ENCODE assay signal across 1 cellular context in genomic region chr1:29181413-29182225, GRCh38.
TF ChIP-seq lines count a peak whose summit lies in the region.

TSS of gene SRSF4 (minus strand) at chr1:29181900. CDS start at chr1:29181752, 148 bp downstream.

TF ChIP-seq in HEK293, 187 proteins besides CTCF, POLR2A, EP300 and RAD21 (continued from another document and continues in another):
- TF ChIP-seq ZNF148 (tag by site-specific recombination; IDR thresholded peaks at IDR 0.05; ENCODE audit: borderline replicate concordance) (no peak), ZNF350 (tag by site-specific recombination; IDR thresholded peaks at IDR 0.05) (no peak), ZNF514 (tag by site-specific recombination; IDR thresholded peaks at IDR 0.05) (no peak), ZNF654 (tag by site-specific recombination; IDR thresholded peaks at IDR 0.05; ENCODE audit: low read depth) (no peak), GFI1B (tag by site-specific recombination; IDR thresholded peaks at IDR 0.05) (peak; percentile 25; the same call in 1 of the 2 replicates), ZNF214 (tag by site-specific recombination; IDR thresholded peaks at IDR 0.05; ENCODE audit: borderline replicate concordance) (no peak), ZNF416 (tag by site-specific recombination; IDR thresholded peaks at IDR 0.05) (no peak), MEIS1 (CRISPR knock-in tag; IDR thresholded peaks at IDR 0.05; ENCODE audit: borderline replicate concordance) (no peak), ZNF292 (tag by site-specific recombination; IDR thresholded peaks at IDR 0.05; ENCODE audit: borderline replicate concordance, low read depth) (no peak), MZF1 (tag by site-specific recombination; IDR thresholded peaks at IDR 0.05; ENCODE audit: borderline replicate concordance) (peak; percentile 42; the same call in 1 of the 2 replicates), ZSCAN23 (tag by site-specific recombination; IDR thresholded peaks at IDR 0.05) (peak; percentile 40; the same call in 1 of the 2 replicates), RBAK (tag by site-specific recombination; IDR thresholded peaks at IDR 0.05) (no peak), ZNF610 (tag by site-specific recombination; IDR thresholded peaks at IDR 0.05; ENCODE audit: borderline replicate concordance) (peak; percentile 75), ZNF660 (tag by site-specific recombination; IDR thresholded peaks at IDR 0.05) (peak; percentile 79), ZNF621 (tag by site-specific recombination; IDR thresholded peaks at IDR 0.05) (no peak), ZNF221 (tag by site-specific recombination; IDR thresholded peaks at IDR 0.05; ENCODE audit: borderline replicate concordance) (no peak), AEBP2 (tag by site-specific recombination; IDR thresholded peaks at IDR 0.05; ENCODE audit: borderline replicate concordance) (no peak), SETDB1 (IDR thresholded peaks at IDR 0.05; ENCODE audit: insufficient read length, low read length) (no peak), ZFP3 (tag by site-specific recombination; IDR thresholded peaks at IDR 0.05; ENCODE audit: low read depth) (no peak), ZNF169 (tag by site-specific recombination; IDR thresholded peaks at IDR 0.05) (no peak), SP7 (tag by site-specific recombination; IDR thresholded peaks at IDR 0.05) (peak; percentile 82), ZNF501 (tag by site-specific recombination; IDR thresholded peaks at IDR 0.05) (peak; percentile 92), ZNF366 (tag by site-specific recombination; conservative IDR thresholded peaks at IDR 0.05) (no peak), ZBTB8A (tag by site-specific recombination; IDR thresholded peaks at IDR 0.05) (peak; percentile 64), ZNF677 (tag by site-specific recombination; IDR thresholded peaks at IDR 0.05) (0 out of 2 replicates have a peak, but pooled peaks have one; percentile 22), ZNF311 (tag by site-specific recombination; IDR thresholded peaks at IDR 0.05; ENCODE audit: borderline replicate concordance) (no peak), ZNF747 (tag by site-specific recombination; IDR thresholded peaks at IDR 0.05) (no peak), ZNF121 (tag by site-specific recombination; IDR thresholded peaks at IDR 0.05) (0 out of 2 replicates have a peak, but pooled peaks have one; percentile 48), KLF10 (tag by site-specific recombination; IDR thresholded peaks at IDR 0.05) (peak; percentile 95), ZNF544 (tag by site-specific recombination; IDR thresholded peaks at IDR 0.05) (no peak), GLI4 (tag by site-specific recombination; IDR thresholded peaks at IDR 0.05) (0 out of 2 replicates have a peak, but pooled peaks have one; percentile 25), ZNF394 (tag by site-specific recombination; IDR thresholded peaks at IDR 0.05; ENCODE audit: borderline replicate concordance) (peak; percentile 27; the same call in 1 of the 2 replicates), ZBTB20 (tag by site-specific recombination; IDR thresholded peaks at IDR 0.05) (0 out of 2 replicates have a peak, but pooled peaks have one; percentile 30), ZNF521 (tag by site-specific recombination; IDR thresholded peaks at IDR 0.05) (no peak), SP2 (tag by site-specific recombination; IDR thresholded peaks at IDR 0.05) (peak; percentile 95), HOXC10 (CRISPR knock-in tag; IDR thresholded peaks at IDR 0.05) (0 out of 2 replicates have a peak, but pooled peaks have one; percentile 85), ZBTB26 (tag by site-specific recombination; optimal IDR thresholded peaks at IDR 0.05) (peak; percentile 100), ZNF510 (tag by site-specific recombination; IDR thresholded peaks at IDR 0.05; ENCODE audit: insufficient replicate concordance) (no peak), KLF9 (tag by site-specific recombination; IDR thresholded peaks at IDR 0.05; ENCODE audit: low read depth) (peak; percentile 86), ZNF629 (tag by site-specific recombination; IDR thresholded peaks at IDR 0.05) (peak; percentile 76), ZNF426 (tag by site-specific recombination; IDR thresholded peaks at IDR 0.05) (no peak), ZNF561 (tag by site-specific recombination; IDR thresholded peaks at IDR 0.05; ENCODE audit: borderline replicate concordance) (peak; percentile 50; the same call in 1 of the 2 replicates), ZNF704 (tag by site-specific recombination; IDR thresholded peaks at IDR 0.05) (no peak), ZNF132 (tag by site-specific recombination; IDR thresholded peaks at IDR 0.05; ENCODE audit: borderline replicate concordance) (no peak), ZNF18 (tag by site-specific recombination; IDR thresholded peaks at IDR 0.05) (no peak), ZNF114 (tag by site-specific recombination; IDR thresholded peaks at IDR 0.05) (no peak), ZBTB48 (tag by site-specific recombination; IDR thresholded peaks at IDR 0.05) (peak; percentile 54; the same call in 1 of the 2 replicates), ZNF513 (tag by site-specific recombination; IDR thresholded peaks at IDR 0.05) (peak; percentile 24; the same call in 1 of the 2 replicates), ZNF707 (tag by site-specific recombination; IDR thresholded peaks at IDR 0.05) (no peak), PBX3 (CRISPR knock-in tag; IDR thresholded peaks at IDR 0.05) (peak; percentile 93; the same call in 1 of the 2 replicates)
- TF ChIP-seq, protein P1, sequence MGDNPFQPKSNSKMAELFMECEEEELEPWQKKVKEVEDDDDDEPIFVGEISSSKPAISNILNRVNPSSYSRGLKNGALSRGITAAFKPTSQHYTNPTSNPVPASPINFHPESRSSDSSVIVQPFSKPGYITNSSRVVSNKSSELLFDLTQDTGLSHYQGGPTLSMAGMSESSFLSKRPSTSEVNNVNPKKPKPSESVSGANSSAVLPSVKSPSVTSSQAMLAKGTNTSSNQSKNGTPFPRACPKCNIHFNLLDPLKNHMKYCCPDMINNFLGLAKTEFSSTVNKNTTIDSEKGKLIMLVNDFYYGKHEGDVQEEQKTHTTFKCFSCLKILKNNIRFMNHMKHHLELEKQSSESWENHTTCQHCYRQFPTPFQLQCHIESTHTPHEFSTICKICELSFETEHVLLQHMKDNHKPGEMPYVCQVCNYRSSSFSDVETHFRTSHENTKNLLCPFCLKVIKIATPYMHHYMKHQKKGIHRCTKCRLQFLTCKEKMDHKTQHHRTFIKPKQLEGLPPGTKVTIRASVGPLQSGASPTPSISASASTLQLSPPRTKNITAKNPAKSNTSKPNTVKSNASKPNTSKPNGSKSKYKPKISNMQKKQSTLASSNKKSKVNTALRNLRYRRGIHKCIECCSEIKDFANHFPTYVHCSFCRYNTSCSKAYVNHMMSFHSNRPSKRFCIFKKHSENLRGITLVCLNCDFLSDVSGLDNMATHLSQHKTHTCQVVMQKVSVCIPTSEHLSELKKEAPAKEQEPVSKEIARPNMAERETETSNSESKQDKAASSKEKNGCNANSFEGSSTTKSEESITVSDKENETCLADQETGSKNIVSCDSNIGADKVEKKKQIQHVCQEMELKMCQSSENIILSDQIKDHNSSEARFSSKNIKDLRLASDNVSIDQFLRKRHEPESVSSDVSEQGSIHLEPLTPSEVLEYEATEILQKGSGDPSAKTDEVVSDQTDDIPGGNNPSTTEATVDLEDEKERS (tag by site-specific recombination; IDR thresholded peaks at IDR 0.05): no peak
- TF ChIP-seq, protein P2, sequence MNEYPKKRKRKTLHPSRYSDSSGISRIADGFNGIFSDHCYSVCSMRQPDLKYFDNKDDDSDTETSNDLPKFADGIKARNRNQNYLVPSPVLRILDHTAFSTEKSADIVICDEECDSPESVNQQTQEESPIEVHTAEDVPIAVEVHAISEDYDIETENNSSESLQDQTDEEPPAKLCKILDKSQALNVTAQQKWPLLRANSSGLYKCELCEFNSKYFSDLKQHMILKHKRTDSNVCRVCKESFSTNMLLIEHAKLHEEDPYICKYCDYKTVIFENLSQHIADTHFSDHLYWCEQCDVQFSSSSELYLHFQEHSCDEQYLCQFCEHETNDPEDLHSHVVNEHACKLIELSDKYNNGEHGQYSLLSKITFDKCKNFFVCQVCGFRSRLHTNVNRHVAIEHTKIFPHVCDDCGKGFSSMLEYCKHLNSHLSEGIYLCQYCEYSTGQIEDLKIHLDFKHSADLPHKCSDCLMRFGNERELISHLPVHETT (tag by site-specific recombination; IDR thresholded peaks at IDR 0.05): 0 out of 2 replicates have a peak, but pooled peaks have one; percentile 14
